ENCODE assay signal across 8 cellular contexts in genomic region chr19:53103141-53103902, GRCh38. TPM values are rescaled to one million over a fixed set of nuclear protein-coding genes. Genes with fewer than 3 reads are reported as not detected.
DNase-seq lines count a peak whose midpoint lies in the region; ATAC-seq, FAIRE-seq and TF ChIP-seq lines count a peak whose summit lies in the region.

Gene ZNF160, minus strand, starts transcription at chr19:53103422. Its CDS starts 17,146 bp downstream, at chr19:53086276.

- 1% methylated on average over 54 to 60 of the region's 60 CpGs for WGBS in psoas muscle, 3 donors

- H3K36me3 ChIP-seq in right atrium auricular region = peaks cover 6% of the 10 kb centered on the region
- H3K36me3 ChIP-seq in psoas muscle (ENCODE audit: insufficient read depth in 1 of 2, low read depth in 1 of 2) = peaks cover 0 to 17% of the 10 kb centered on the region in 2 donors

- H3K27me3 ChIP-seq in right atrium auricular region (no peaks in the 10 kb centered on the region), psoas muscle (ENCODE audit: insufficient read depth in 3 of 3, low read length in 2 of 3) (no peaks in the 10 kb centered on the region)

- peak within 1 kb of the TSS; percentile 95 to 99 for H3K27ac ChIP-seq in right atrium auricular region
- H3K27ac ChIP-seq in psoas muscle = peak within 1 kb of the TSS; percentile 91

- H3K4me1 ChIP-seq in right atrium auricular region = peaks cover 0 to 35% of the 10 kb centered on the region in 2 donors
- peaks cover 17% of the 10 kb centered on the region for H3K4me1 ChIP-seq in psoas muscle

- in situ Hi-C loops in GM13977 (cut with MboI; ENCODE audit: low pct_unique_long_range_greater_than_20kb, low sequenced_read_pairs, unreplicated experiment) = no loop called here

- DNase-seq in GM13977 (ENCODE audit: low spot score) = peak; percentile 99
- DNase-seq in NCI-H1694 treated with DMSO at 0.1 percent for 48 hours (lab: John Stamatoyannopoulos, UW) = peak; percentile 90
- peak; percentile 82 to 99 (median 97) for DNase-seq in anterior cingulate cortex (lab: John Stamatoyannopoulos, UW)
- peak; percentile 98 for DNase-seq in right atrium auricular region (ENCODE audit: low spot score)
- DNase-seq in psoas muscle = peak; percentile 99
- peak; percentile 99 for DNase-seq in urothelium cell line (ENCODE audit: low spot score)

- intact Hi-C loops in T-helper 2 cell treated with Interferon-gamma antibody and Interleukin-4, amounts not matched to agents 100 ng/mL and 5 ng/mL, for 36 hours (cut with micrococcal nuclease) = loop anchor here (1.0 to 10.0 kb wide), 15 partner anchors 55 to 1055 kb away; partner anchors contain the start of genes MYADM, ZNF432, ZNF468 and ZNF480
- intact Hi-C loops in psoas muscle (cut with DNase I) = loop anchor here in 1 of 2 donors (5.0 to 10.0 kb wide), 2 partner anchors 54 to 291 kb away; partner anchors contain the start of genes ZNF347 and ZNF765

- FAIRE-seq in urothelium cell line (lab: Jason Lieb, UNC) = no peak

- peak within 1 kb of the TSS; percentile 91 to 95 for H3K4me3 ChIP-seq in right atrium auricular region
- peak within 1 kb of the TSS; percentile 93 for H3K4me3 ChIP-seq in psoas muscle

- TF ChIP-seq CTCF in GM13977 (IDR thresholded peaks at IDR 0.05; ENCODE audit: extremely low read depth, insufficient read depth, missing control alignments) (no peak), right atrium auricular region (IDR thresholded peaks at IDR 0.05) (no peak), psoas muscle (IDR thresholded peaks at IDR 0.05) (no peak)

- peak; percentile 90 for ATAC-seq in HG02870 (IDR thresholded peaks at IDR 0.05; ENCODE audit: unreplicated experiment)
- peak; percentile 99 for ATAC-seq in psoas muscle

- H3K9me3 ChIP-seq in right atrium auricular region (no peaks in the 10 kb centered on the region), psoas muscle (no peaks in the 10 kb centered on the region)

RNA-seq across cellular contexts. Expression of gene ZNF160, which starts in this region (rescaled TPM):
- 27.8 and 31.0 TPM in 2 replicates for total RNA-seq in T-helper 2 cell treated with Interferon-gamma antibody and Interleukin-4, amounts not matched to agents 100 ng/mL and 5 ng/mL, for 36 hours
- total RNA-seq in right atrium auricular region (10 to 100 TPM; 16.6 to 19.2 TPM), psoas muscle (10 to 100 TPM in 2 of 4 donors, 1 to 10 TPM in 2; 7.5 to 12.4 (median 10.4) TPM)
- 10 to 100 TPM in 1 of 3 donors, 1 to 10 TPM in 2; 4.9 to 12.9 (median 6.9) TPM for polyA plus RNA-seq in psoas muscle

Comparison
In these comparisons a context has a peak if more than half of its experiments do, and no peak if none do; other contexts are left out.
1. Peak in every context shown above with its lines: DNase-seq, ATAC-seq, H3K4me3 ChIP-seq and H3K27ac ChIP-seq.